Comparison of ENCODE assay signal across 35 cellular contexts in the genomic region with DNA sequence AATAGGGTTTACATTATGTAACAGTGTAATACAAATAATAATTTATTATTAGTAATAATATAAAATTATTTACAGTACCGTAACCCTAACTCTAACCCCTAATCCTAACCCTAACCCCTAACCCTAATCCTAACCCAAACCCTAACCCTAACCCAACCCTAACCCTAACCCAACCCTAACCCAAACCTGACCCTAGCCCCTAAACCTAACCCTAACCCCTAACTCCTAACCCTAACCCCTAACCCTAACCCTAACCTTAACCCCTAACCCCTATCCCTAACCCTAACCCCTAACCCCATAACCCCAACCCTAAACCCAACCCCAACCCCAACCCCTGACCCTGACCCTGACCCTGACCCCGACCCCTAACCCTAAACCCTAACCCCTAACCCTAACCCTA. TPM values are rescaled to one million over a fixed set of nuclear protein-coding genes. Genes with fewer than 3 reads are reported as not detected.
"Had no signal": no experiment of that assay in that cellular context is flagged by ENCODE, and none has a peak within 500 bp of the region (broad histone marks: within the 10 kb centered on the region; RNA-seq: fewer than 3 reads in every experiment).

No MANE protein-coding gene starts in this region.

- DNase-seq: activated B cell treated with CpG ODN at 0.5 μM for 24 hours; activated CD4-positive, alpha-beta memory T cell treated with anti-CD3 and anti-CD28 coated beads for 36 hours; activated CD4-positive, alpha-beta T cell treated with anti-CD3 and anti-CD28 coated beads for 4 hours; activated CD4-positive, alpha-beta T cell treated with anti-CD3 and anti-CD28 coated beads, Interleukin-2, amount 10 ng/mL, durations not matched to agents 24 days and 14 days; activated CD4-positive, alpha-beta T cell treated with anti-CD3 and anti-CD28 coated beads, Interleukin-2, amount 50 U/mL, for 1 hour; activated CD4-positive, alpha-beta T cell treated with anti-CD3 and anti-CD28 coated beads, Interleukin-2, amount 50 U/mL, for 4 hours; activated CD4-positive, CD25-positive, alpha-beta regulatory T cell treated with anti-CD3 and anti-CD28 coated beads, Interleukin-2, amount 50 U/mL, for 72 hours; activated CD8-positive, alpha-beta memory T cell treated with anti-CD3 and anti-CD28 coated beads, Interleukin-2, amount 50 U/mL, for 4 hours; activated CD8-positive, alpha-beta T cell treated with anti-CD3 and anti-CD28 coated beads for 36 hours; activated effector memory CD4-positive, alpha-beta T cell treated with Interleukin-2 at 50 U/mL for 16 hours; activated gamma-delta T cell; activated naive CD4-positive, alpha-beta T cell treated with Interleukin-2 at 50 U/mL for 16 hours; activated naive CD8-positive, alpha-beta T cell treated with anti-CD3 and anti-CD28 coated beads, Interleukin-2, amount 10 ng/mL, durations not matched to agents 7 days and 5 days; activated naive CD8-positive, alpha-beta T cell treated with anti-CD3 and anti-CD28 coated beads, Interleukin-2, amount 50 U/mL, for 24 hours; activated T-cell treated with anti-CD3 and anti-CD28 coated beads for 4 hours; activated T-cell treated with anti-CD3 and anti-CD28 coated beads, Interleukin-2, amount 50 U/mL, for 1 hour; amygdala; anterior cingulate cortex; caudate nucleus; cerebellar nuclear complex; T-helper 1 cell; T-helper 2 cell; T-helper 9 cell had no signal

- H3K27me3 Mint-ChIP-seq: activated B cell treated with CpG ODN at 0.5 μM for 24 hours; activated CD4-positive, alpha-beta memory T cell treated with anti-CD3 and anti-CD28 coated beads for 36 hours; activated CD4-positive, alpha-beta T cell treated with anti-CD3 and anti-CD28 coated beads, Interleukin-2, amount 10 ng/mL, durations not matched to agents 24 days and 14 days; activated CD8-positive, alpha-beta T cell treated with anti-CD3 and anti-CD28 coated beads for 36 hours; activated naive CD4-positive, alpha-beta T cell treated with anti-CD3 and anti-CD28 coated beads, Interleukin-2, amount 10 ng/mL, durations not matched to agents 7 days and 5 days; activated naive CD4-positive, alpha-beta T cell treated with anti-CD3 and anti-CD28 coated beads, Interleukin-2, amount 50 U/mL, for 24 hours; activated naive CD8-positive, alpha-beta T cell; activated naive CD8-positive, alpha-beta T cell treated with anti-CD3 and anti-CD28 coated beads, Interleukin-2, amount 10 ng/mL, durations not matched to agents 7 days and 5 days; activated naive CD8-positive, alpha-beta T cell treated with anti-CD3 and anti-CD28 coated beads, Interleukin-2, amount 50 U/mL, for 24 hours; central memory CD8-positive, alpha-beta T cell had no signal

- H3K4me3 Mint-ChIP-seq: activated B cell treated with CpG ODN at 0.5 μM for 24 hours; activated CD4-positive, alpha-beta T cell treated with anti-CD3 and anti-CD28 coated beads, Interleukin-2, amount 10 ng/mL, durations not matched to agents 24 days and 14 days; activated naive CD4-positive, alpha-beta T cell treated with anti-CD3 and anti-CD28 coated beads, Interleukin-2, amount 50 U/mL, for 24 hours; activated naive CD8-positive, alpha-beta T cell treated with anti-CD3 and anti-CD28 coated beads, Interleukin-2, amount 10 ng/mL, durations not matched to agents 7 days and 5 days; central memory CD8-positive, alpha-beta T cell; T-helper 1 cell treated with Interleukin-12 subunit alpha and Interleukin-12 subunit beta and Interleukin-4 antibody, amounts not matched to agents 30 μg/mL and 1 μg/mL, for 36 hours; T-helper 2 cell treated with Interferon-gamma antibody and Interleukin-4, amounts not matched to agents 5 μg/mL and 100 μg/mL, for 36 hours had no signal

- H3K27me3 ChIP-seq: ascending aorta, cardiac muscle cell had no signal

- H3K4me1 ChIP-seq: ascending aorta had no signal

- H3K4me1 Mint-ChIP-seq: activated B cell treated with CpG ODN at 0.5 μM for 24 hours; activated CD4-positive, alpha-beta T cell treated with anti-CD3 and anti-CD28 coated beads, Interleukin-2, amount 10 ng/mL, durations not matched to agents 24 days and 14 days; activated naive CD4-positive, alpha-beta T cell treated with anti-CD3 and anti-CD28 coated beads, Interleukin-2, amount 10 ng/mL, durations not matched to agents 7 days and 5 days; activated naive CD4-positive, alpha-beta T cell treated with anti-CD3 and anti-CD28 coated beads, Interleukin-2, amount 50 U/mL, for 24 hours; activated naive CD8-positive, alpha-beta T cell treated with anti-CD3 and anti-CD28 coated beads, Interleukin-2, amount 10 ng/mL, durations not matched to agents 7 days and 5 days; activated naive CD8-positive, alpha-beta T cell treated with anti-CD3 and anti-CD28 coated beads, Interleukin-2, amount 50 U/mL, for 24 hours; brain; central memory CD8-positive, alpha-beta T cell had no signal

- H3K36me3 ChIP-seq: ascending aorta, cardiac muscle cell had no signal

- H3K4me3 ChIP-seq: ascending aorta, cardiac muscle cell had no signal

- H3K36me3 Mint-ChIP-seq: activated CD4-positive, alpha-beta memory T cell treated with anti-CD3 and anti-CD28 coated beads for 36 hours; activated naive CD4-positive, alpha-beta T cell treated with anti-CD3 and anti-CD28 coated beads, Interleukin-2, amount 10 ng/mL, durations not matched to agents 7 days and 5 days; activated naive CD4-positive, alpha-beta T cell treated with anti-CD3 and anti-CD28 coated beads, Interleukin-2, amount 50 U/mL, for 24 hours; activated naive CD8-positive, alpha-beta T cell; activated naive CD8-positive, alpha-beta T cell treated with anti-CD3 and anti-CD28 coated beads, Interleukin-2, amount 10 ng/mL, durations not matched to agents 7 days and 5 days; brain had no signal

- H3K9me3 ChIP-seq: ascending aorta had no signal

- ATAC-seq: activated CD8-positive, alpha-beta T cell treated with anti-CD3 and anti-CD28 coated beads for 36 hours; activated naive CD8-positive, alpha-beta T cell treated with anti-CD3 and anti-CD28 coated beads, Interleukin-2, amount 50 U/mL, for 24 hours had no signal

- H3K27ac Mint-ChIP-seq: activated B cell treated with CpG ODN at 0.5 μM for 24 hours; activated CD4-positive, alpha-beta memory T cell treated with anti-CD3 and anti-CD28 coated beads for 36 hours; activated CD4-positive, alpha-beta T cell treated with anti-CD3 and anti-CD28 coated beads, Interleukin-2, amount 10 ng/mL, durations not matched to agents 24 days and 14 days; activated CD8-positive, alpha-beta T cell treated with anti-CD3 and anti-CD28 coated beads for 36 hours; activated naive CD4-positive, alpha-beta T cell treated with anti-CD3 and anti-CD28 coated beads, Interleukin-2, amount 10 ng/mL, durations not matched to agents 7 days and 5 days; activated naive CD4-positive, alpha-beta T cell treated with anti-CD3 and anti-CD28 coated beads, Interleukin-2, amount 50 U/mL, for 24 hours; activated naive CD8-positive, alpha-beta T cell; activated naive CD8-positive, alpha-beta T cell treated with anti-CD3 and anti-CD28 coated beads, Interleukin-2, amount 10 ng/mL, durations not matched to agents 7 days and 5 days; activated naive CD8-positive, alpha-beta T cell treated with anti-CD3 and anti-CD28 coated beads, Interleukin-2, amount 50 U/mL, for 24 hours; activated T-helper 2 cell treated with anti-CD3 and anti-CD28 coated beads, Interferon-gamma antibody, Interleukin-2, Interleukin-4, amounts not matched to agents 10 μg/mL and 5 μg/mL and 100 μg/mL, durations not matched to agents 14 hours and 24 hours and 36 hours; brain; T-helper 1 cell treated with Interleukin-12 subunit alpha and Interleukin-12 subunit beta and Interleukin-4 antibody, amounts not matched to agents 30 μg/mL and 1 μg/mL, for 36 hours; T-helper 2 cell treated with Interferon-gamma antibody and Interleukin-4, amounts not matched to agents 5 μg/mL and 100 μg/mL, for 36 hours had no signal

- H3K9me3 Mint-ChIP-seq: activated B cell treated with CpG ODN at 0.5 μM for 24 hours; activated CD4-positive, alpha-beta memory T cell treated with anti-CD3 and anti-CD28 coated beads for 36 hours; activated CD4-positive, alpha-beta T cell treated with anti-CD3 and anti-CD28 coated beads, Interleukin-2, amount 10 ng/mL, durations not matched to agents 24 days and 14 days; activated CD8-positive, alpha-beta T cell treated with anti-CD3 and anti-CD28 coated beads for 36 hours; activated naive CD4-positive, alpha-beta T cell treated with anti-CD3 and anti-CD28 coated beads, Interleukin-2, amount 50 U/mL, for 24 hours; activated naive CD8-positive, alpha-beta T cell treated with anti-CD3 and anti-CD28 coated beads, Interleukin-2, amount 10 ng/mL, durations not matched to agents 7 days and 5 days; activated naive CD8-positive, alpha-beta T cell treated with anti-CD3 and anti-CD28 coated beads, Interleukin-2, amount 50 U/mL, for 24 hours; central memory CD8-positive, alpha-beta T cell; T-helper 1 cell treated with Interleukin-12 subunit alpha and Interleukin-12 subunit beta and Interleukin-4 antibody, amounts not matched to agents 30 μg/mL and 1 μg/mL, for 36 hours; T-helper 2 cell treated with Interferon-gamma antibody and Interleukin-4, amounts not matched to agents 5 μg/mL and 100 μg/mL, for 36 hours had no signal

- H3K27ac ChIP-seq: ascending aorta, cardiac muscle cell, VCaP had no signal

RNA-seq across cellular contexts. Expression of a gene that starts 45.7 kb away (rescaled TPM):
- total RNA-seq: activated CD8-positive, alpha-beta memory T cell treated with anti-CD3 and anti-CD28 coated beads for 36 hours; activated naive CD8-positive, alpha-beta T cell treated with anti-CD3 and anti-CD28 coated beads, Interleukin-2, amount 10 ng/mL, durations not matched to agents 7 days and 5 days; activated T-helper 2 cell treated with anti-CD3 and anti-CD28 coated beads, Interferon-gamma antibody, Interleukin-2, Interleukin-4, amounts not matched to agents 10 μg/mL and 5 μg/mL and 100 μg/mL, durations not matched to agents 14 hours and 24 hours and 36 hours had no signal
- polyA plus RNA-seq: cardiac muscle cell had no signal
